18 cellular contexts compared by ENCODE assay signal in the genomic region with DNA sequence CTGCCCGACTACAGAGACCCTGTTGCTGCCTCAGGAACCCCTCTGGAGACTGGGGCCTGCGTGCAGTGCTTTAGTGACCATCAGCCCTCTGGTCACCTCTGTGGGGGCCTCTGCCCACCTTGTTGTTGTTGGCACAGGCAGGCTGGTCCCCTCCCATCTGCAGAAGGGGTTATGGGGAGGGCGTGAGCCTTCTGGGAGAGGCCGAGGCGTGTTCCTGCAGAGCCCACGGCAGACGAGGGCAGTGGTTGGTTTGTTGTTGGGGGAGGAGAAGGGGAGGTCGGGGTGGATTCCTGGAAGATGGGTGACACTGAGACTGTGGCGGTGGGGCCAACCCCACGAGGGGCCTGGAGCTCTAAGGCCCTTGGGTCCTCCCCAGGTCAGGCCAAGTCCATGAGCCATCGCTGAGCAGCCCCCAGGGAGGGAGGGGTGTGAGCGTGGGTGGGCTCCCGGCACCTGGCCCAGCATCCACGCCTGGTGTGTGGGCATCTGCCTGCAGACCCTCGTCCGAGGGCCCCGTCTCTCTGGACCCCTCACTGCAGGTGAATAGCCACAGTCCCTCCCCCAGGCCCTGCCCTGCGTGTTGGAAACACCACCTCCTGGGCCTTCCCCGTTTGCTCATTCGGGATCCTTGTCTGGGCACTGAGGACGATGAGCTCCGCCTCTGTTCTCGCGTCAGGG. TPM values are rescaled to one million over a fixed set of nuclear protein-coding genes. Genes with fewer than 3 reads are reported as not detected.
DNase-seq lines count a peak whose midpoint lies in the region; ATAC-seq, FAIRE-seq and TF ChIP-seq lines count a peak whose summit lies in the region.
"Had no signal": no experiment of that assay in that cellular context is flagged by ENCODE, and none has a peak within 500 bp of the region (broad histone marks: within the 10 kb centered on the region; RNA-seq: fewer than 3 reads in every experiment).

No MANE protein-coding gene starts in this region.

- BruUV-seq in HepG2 (replicated peaks; lab: Mats Ljungman, UMichigan) = no TSS peak

- DNase-seq in H7 = peak; percentile 71
- no peak for DNase-seq in HepG2 (ENCODE audit: low spot score)
- DNase-seq in stimulated activated naive B cell treated with anti-CD40 and anti-IgM and Interleukin-4, amounts not matched to agents 10 μg/mL and 1 μg/mL and 100 μg/mL, for 72 hours = no peak
- no peak for DNase-seq in left lung
- DNase-seq in NCI-H524 (lab: John Stamatoyannopoulos, UW) = no peak
- no peak for DNase-seq in cerebellar nuclear complex (lab: John Stamatoyannopoulos, UW)
- DNase-seq: COR-L47, KBM-7, NCI-H1048, NCI-H2107, NCI-H446, NCI-H774, PC-9, SHP77 had no signal

- H3K36me3 ChIP-seq in H7 (replicated peaks; ENCODE audit: control insufficient read depth, insufficient read depth, low read length) = no peaks in the 10 kb centered on the region
- peaks cover 3 to 10% of the 10 kb centered on the region in 2 experiments; a peak in 3 of 5 replicates for H3K36me3 ChIP-seq in HepG2 (replicated peaks in 1 of 2; ENCODE audit: control insufficient read depth in 1 of 2, insufficient read depth in 2 of 2, low read length in 2 of 2)
- H3K36me3 ChIP-seq in left lung = peaks cover 0 to 26% of the 10 kb centered on the region in 2 donors

- POLR2A ChIA-PET in HepG2 (lab: Yijun Ruan, JAX) = no interaction called here

- H3K4me1 Mint-ChIP-seq in brain = peaks cover 6% of the 10 kb centered on the region
- peaks cover 10 to 14% of the 10 kb centered on the region in 2 donors for H3K4me1 Mint-ChIP-seq in stimulated activated naive B cell treated with anti-CD40 and anti-IgM and Interleukin-4, amounts not matched to agents 10 μg/mL and 1 μg/mL and 100 μg/mL, for 72 hours

- peaks cover 10 to 31% (median 17%) of the 10 kb centered on the region in 5 experiments for H3K9me3 Mint-ChIP-seq in brain
- H3K9me3 Mint-ChIP-seq in stimulated activated naive B cell treated with anti-CD40 and anti-IgM and Interleukin-4, amounts not matched to agents 10 μg/mL and 1 μg/mL and 100 μg/mL, for 72 hours = peaks cover 7 to 11% of the 10 kb centered on the region in 2 donors

- TF ChIP-seq POLR2A in HepG2 (IDR thresholded peaks at IDR 0.05; ENCODE audit: insufficient read depth in 1 of 2, low read depth in 2 of 2, low read length in 2 of 2) = no peak

- FAIRE-seq in HepG2 (lab: Jason Lieb, UNC) = no peak

- 94% methylated on average over 17 of the region's 24 CpGs for WGBS in HepG2 (ENCODE audit: low lambda C conversion rate)

- H3K4me2 ChIP-seq in HepG2 (ENCODE audit: low read depth, low read length) = no peak overlapping the region
- H3K4me2 ChIP-seq: PC-9 had no signal

- H3K9me3 ChIP-seq in HepG2 (ENCODE audit: low read length) (peaks cover under 1% of the 10 kb centered on the region; the same call in 1 of the 2 replicates), left lung (peaks cover 0 to 7% of the 10 kb centered on the region in 2 donors)

- no peaks in the 10 kb centered on the region for H3K79me2 ChIP-seq in HepG2 (ENCODE audit: insufficient read depth, low read length)

- no peak for TF ChIP-seq RAD21 in HepG2 (CRISPR knock-in tag; IDR thresholded peaks at IDR 0.05)

- H3K9ac ChIP-seq in HepG2 (ENCODE audit: insufficient read depth, low read depth, low read length) = no peak overlapping the region

- no peak overlapping the region for H3K4me3 ChIP-seq in H7 (ENCODE audit: insufficient read depth, low read depth, low read length)
- no peak overlapping the region for H3K4me3 ChIP-seq in HepG2 (replicated peaks in 1 of 3; ENCODE audit: insufficient read depth in 1 of 3, low read depth in 2 of 3, low read length in 3 of 3)
- no peak overlapping the region for H3K4me3 ChIP-seq in left lung
- H3K4me3 ChIP-seq: PC-9 had no signal

- intact Hi-C loops in HepG2 (cut with micrococcal nuclease; ENCODE audit: unreplicated experiment) (no loop called here), left lung (cut with DNase I) (no loop called here)

- peaks cover 3% of the 10 kb centered on the region for H3K27me3 Mint-ChIP-seq in brain
- no peaks in the 10 kb centered on the region for H3K27me3 Mint-ChIP-seq in stimulated activated naive B cell treated with anti-CD40 and anti-IgM and Interleukin-4, amounts not matched to agents 10 μg/mL and 1 μg/mL and 100 μg/mL, for 72 hours

- ATAC-seq in HepG2 = no peak
- ATAC-seq in stimulated activated naive B cell treated with anti-CD40 and anti-IgM and Interleukin-4, amounts not matched to agents 10 μg/mL and 1 μg/mL and 100 μg/mL, for 72 hours (replicated peaks) = no peak
- ATAC-seq in left lung = no peak
- ATAC-seq in GM19463 (IDR thresholded peaks at IDR 0.05; ENCODE audit: unreplicated experiment) = no peak
- ATAC-seq: HCT116 had no signal

- CTCF ChIA-PET in HepG2 (lab: Yijun Ruan, JAX; ENCODE audit: low intra/inter-chr PET ratio, low total read pairs) = no interaction called here

- no peaks in the 10 kb centered on the region for H3K27me3 ChIP-seq in H7 (ENCODE audit: control insufficient read depth, insufficient read depth, low read length)
- H3K27me3 ChIP-seq in HepG2 (ENCODE audit: control insufficient read depth in 1 of 2, insufficient read depth in 2 of 2, low read length in 2 of 2) = no peaks in the 10 kb centered on the region
- H3K27me3 ChIP-seq in left lung = no peaks in the 10 kb centered on the region

- in situ Hi-C loops in HepG2 (cut with HindIII; ENCODE audit: extremely low pct_ligation_motif_present, low pct_unique_long_range_greater_than_20kb) = no loop called here

- no peak overlapping the region for H3K4me3 Mint-ChIP-seq in brain
- H3K4me3 Mint-ChIP-seq in stimulated activated naive B cell treated with anti-CD40 and anti-IgM and Interleukin-4, amounts not matched to agents 10 μg/mL and 1 μg/mL and 100 μg/mL, for 72 hours = no peak overlapping the region

- peaks cover 44% of the 10 kb centered on the region for H3K36me3 Mint-ChIP-seq in brain
- peaks cover 36 to 46% of the 10 kb centered on the region in 2 donors for H3K36me3 Mint-ChIP-seq in stimulated activated naive B cell treated with anti-CD40 and anti-IgM and Interleukin-4, amounts not matched to agents 10 μg/mL and 1 μg/mL and 100 μg/mL, for 72 hours

- H3K27ac Mint-ChIP-seq in brain = peak overlapping the region; percentile 61 to 86 (median 72)
- peak overlapping the region; percentile 42 for H3K27ac Mint-ChIP-seq in stimulated activated naive B cell treated with anti-CD40 and anti-IgM and Interleukin-4, amounts not matched to agents 10 μg/mL and 1 μg/mL and 100 μg/mL, for 72 hours

- H3K27ac ChIP-seq in HepG2 (ENCODE audit: extremely low read length, insufficient read depth, low read length) (no peak overlapping the region), left lung (no peak overlapping the region)
- H3K27ac ChIP-seq: C4-2B, PC-9 had no signal

- H4K20me1 ChIP-seq in HepG2 (ENCODE audit: insufficient read depth, low read length) = no peaks in the 10 kb centered on the region; the same call in 1 of the 2 replicates

- TF ChIP-seq CTCF in brain (conservative IDR thresholded peaks at IDR 0.05) = no peak
- no peak for TF ChIP-seq CTCF in HepG2 (CRISPR knock-in tag; IDR thresholded peaks at IDR 0.05)
- no peak for TF ChIP-seq CTCF in left lung (IDR thresholded peaks at IDR 0.05)

- H2AFZ ChIP-seq in HepG2 (ENCODE audit: low read length) = no peak overlapping the region
- H2AFZ ChIP-seq: PC-9 had no signal

- no peak for TF ChIP-seq EP300 in HepG2 (IDR thresholded peaks at IDR 0.05; ENCODE audit: low read depth in 2 of 2, low read length in 2 of 2)
- no peak for TF ChIP-seq EP300 in HepG2 (CRISPR knock-in tag; IDR thresholded peaks at IDR 0.05; ENCODE audit: borderline replicate concordance)

- H3K4me1 ChIP-seq in HepG2 (ENCODE audit: insufficient read depth, low read length) = peaks cover 23% of the 10 kb centered on the region
- H3K4me1 ChIP-seq in left lung = no peaks in the 10 kb centered on the region

TF ChIP-seq in HepG2, 621 proteins besides CTCF, POLR2A, EP300 and RAD21:
- TF ChIP-seq AGO2 (optimal IDR thresholded peaks at IDR 0.05; ENCODE audit: low read depth, low read length) = peak; percentile 30
- TF ChIP-seq, protein P1, sequence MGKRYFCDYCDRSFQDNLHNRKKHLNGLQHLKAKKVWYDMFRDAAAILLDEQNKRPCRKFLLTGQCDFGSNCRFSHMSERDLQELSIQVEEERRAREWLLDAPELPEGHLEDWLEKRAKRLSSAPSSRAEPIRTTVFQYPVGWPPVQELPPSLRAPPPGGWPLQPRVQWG (CRISPR knock-in tag; IDR thresholded peaks at IDR 0.05; ENCODE audit: borderline replicate concordance, low read depth) = no peak

RNA-seq across cellular contexts. Expression of a gene that starts 23.6 kb away (rescaled TPM):
- 17.5 and 26.6 TPM in 2 replicates for total RNA-seq in H7 (2014; rRNA removed; shearing (Covaris generic))
- polyA plus RNA-seq in brain (ENCODE audit: insufficient read depth, low read depth, low replicate concordance) (59.3 TPM), HepG2 (2011; rRNA removed) (3.6 and 4.9 TPM in 2 replicates)
- total RNA-seq in HepG2 (2016; rRNA removed; fragmentation: Illumina TruSeq; extraction: Trizol) (3.7 and 7.9 TPM in 2 replicates), left lung (10 to 100 TPM; 44.7 to 49.4 TPM)
- 2.7 and 3.6 TPM in 2 replicates for total RNA-seq in HepG2 (2016; cell fraction: cytosol; rRNA removed; fragmentation: Illumina TruSeq; extraction: Trizol; ENCODE audit: low read depth)
- 5.4 and 6.9 TPM in 2 replicates for total RNA-seq in HepG2 (2016; cell fraction: insoluble cytoplasmic fraction; rRNA removed; fragmentation: Illumina TruSeq; extraction: Trizol)
- 7.0 and 9.3 TPM in 2 replicates for total RNA-seq in HepG2 (2016; cell fraction: membrane; rRNA removed; fragmentation: Illumina TruSeq; extraction: Trizol)
- total RNA-seq in HepG2 (2016; cell fraction: nucleus; rRNA removed; fragmentation: Illumina TruSeq; extraction: Trizol) = 10.9 and 11.0 TPM in 2 replicates
- 3.0 and 6.0 TPM in 2 replicates for polyA plus RNA-seq in HepG2 (2011; cell fraction: cytosol; rRNA removed)
- polyA plus RNA-seq in HepG2 (2011; cell fraction: nucleus; rRNA removed) = 50.9 and 76.3 TPM in 2 replicates
- 25.5 and 31.0 TPM in 2 replicates for polyA plus RNA-seq in HepG2 (2012)
- 5.9 and 6.4 TPM in 2 replicates for polyA plus RNA-seq in HepG2 (2016; cell fraction: cytosol; fragmentation: Illumina TruSeq; extraction: Trizol; ENCODE audit: low read depth)
- polyA plus RNA-seq in HepG2 (2016; cell fraction: insoluble cytoplasmic fraction; fragmentation: Illumina TruSeq; extraction: Trizol; ENCODE audit: low read depth) = 20.0 and 28.2 TPM in 2 replicates
- 20.5 and 23.8 TPM in 2 replicates for polyA plus RNA-seq in HepG2 (2016; cell fraction: membrane; fragmentation: Illumina TruSeq; extraction: Trizol; ENCODE audit: low read depth)
- polyA plus RNA-seq in HepG2 (2016; cell fraction: nucleus; fragmentation: Illumina TruSeq; extraction: Trizol; ENCODE audit: insufficient read depth, low read depth) = 64.1 and 69.3 TPM in 2 replicates
- polyA minus RNA-seq in HepG2 (2011; rRNA and poly(A)+ RNA removed; ENCODE audit: low replicate concordance) = 3.8 and 7.6 TPM in 2 replicates
- polyA minus RNA-seq in HepG2 (2011; cell fraction: cytosol; rRNA and poly(A)+ RNA removed) = 17.3 and 28.7 TPM in 2 replicates
- 8.5 and 11.2 TPM in 2 replicates for polyA minus RNA-seq in HepG2 (2011; cell fraction: nucleus; rRNA and poly(A)+ RNA removed)
